ENCODE assay signal across 7 cellular contexts in genomic region chr7:150778738-150779301, GRCh38. TPM values are rescaled to one million over a fixed set of nuclear protein-coding genes. Genes with fewer than 3 reads are reported as not detected.
DNase-seq lines count a peak whose midpoint lies in the region; ATAC-seq and TF ChIP-seq lines count a peak whose summit lies in the region.

No MANE protein-coding gene starts in this region.

- no peaks in the 10 kb centered on the region for H3K79me2 ChIP-seq in SU-DHL-6 (ENCODE audit: insufficient read depth, low read length)

- H3K27ac ChIP-seq in SU-DHL-6 (ENCODE audit: low read depth, low read length) (no peak overlapping the region), heart right ventricle (no peak overlapping the region)

- H3K4me2 ChIP-seq in SU-DHL-6 (ENCODE audit: low read depth, low read length, poor library complexity, severe bottlenecking): no peak overlapping the region

- H3K9ac ChIP-seq in SU-DHL-6 (ENCODE audit: low read length): no peak overlapping the region

- 8 to 10% methylated on average over 12 of the region's 12 CpGs for WGBS in heart right ventricle, 2 donors

- H3K9me2 ChIP-seq in SU-DHL-6 (replicated peaks; ENCODE audit: insufficient read depth, low read length): no peaks in the 10 kb centered on the region

- DNase-seq in NCI-H1092 (lab: John Stamatoyannopoulos, UW): peak; percentile 70
- peak; percentile 46 for DNase-seq in activated naive CD8-positive, alpha-beta T cell treated with anti-CD3 and anti-CD28 coated beads, Interleukin-2, amount 50 U/mL, for 16 hours (ENCODE audit: low read depth, low spot score)
- DNase-seq in heart right ventricle: peak; percentile 85 to 87
- DNase-seq in putamen (ENCODE audit: low spot score): peak; percentile 63
- DNase-seq in epidermal melanocyte (ENCODE audit: insufficient read length, low spot score): no peak

- peaks cover 0 to 31% (median 0%) of the 10 kb centered on the region in 9 donors for H3K4me1 ChIP-seq in heart right ventricle

- no peak overlapping the region for H3K4me3 ChIP-seq in SU-DHL-6 (ENCODE audit: insufficient read depth, low read length, poor library complexity, severe bottlenecking)
- H3K4me3 ChIP-seq in heart right ventricle: no peak overlapping the region

- H3K27me3 ChIP-seq in SU-DHL-6 (ENCODE audit: low read length): 0 out of 2 replicates have a peak, but pooled peaks cover 3% of the 10 kb centered on the region
- no peaks in the 10 kb centered on the region for H3K27me3 ChIP-seq in heart right ventricle

- H4K20me1 ChIP-seq in SU-DHL-6 (ENCODE audit: low read depth, low read length): no peaks in the 10 kb centered on the region

- H3K36me3 ChIP-seq in SU-DHL-6 (ENCODE audit: low read length) (no peaks in the 10 kb centered on the region), heart right ventricle (no peaks in the 10 kb centered on the region)

- peak; percentile 74 to 94 (median 89) for ATAC-seq in heart right ventricle

- intact Hi-C loops in heart right ventricle (cut with DNase I): loop anchor here in 9 of 10 donors (2.0 to 10.0 kb wide), 8 partner anchors 43 to 238 kb away; no protein-coding TSS in a partner anchor

- no peaks in the 10 kb centered on the region for H3F3A ChIP-seq in SU-DHL-6 (ENCODE audit: insufficient read depth)

- peak; percentile 84 for TF ChIP-seq CTCF in GM12874 (IDR thresholded peaks at IDR 0.05; ENCODE audit: insufficient read depth, low read depth, low read length)
- peak; percentile 66 for TF ChIP-seq CTCF in SU-DHL-6 (IDR thresholded peaks at IDR 0.05; ENCODE audit: insufficient read depth, low read length, poor library complexity, severe bottlenecking)
- TF ChIP-seq CTCF in heart right ventricle (IDR thresholded peaks at IDR 0.05): peak; percentile 78 to 95 (median 90)

- no peak overlapping the region for H2AFZ ChIP-seq in SU-DHL-6 (ENCODE audit: low read depth, low read length, severe bottlenecking)

- H3K9me3 ChIP-seq in SU-DHL-6 (ENCODE audit: insufficient read depth, low read length) (no peaks in the 10 kb centered on the region), heart right ventricle (peaks cover 0 to 13% (median 0%) of the 10 kb centered on the region in 11 donors)

RNA-seq across cellular contexts. Expression of gene TMEM176B, which starts 21.3 kb away (rescaled TPM):
- 100 to 1,000 TPM in 2 of 10 donors, 10 to 100 TPM in 8; 19.6 to 149 (median 52.6) TPM for total RNA-seq in heart right ventricle
- polyA plus RNA-seq in heart right ventricle: 10 to 100 TPM; 15.9 to 24.8 TPM

RNA-seq across cellular contexts. Expression of gene TMEM176A, which starts 21.7 kb away (rescaled TPM):
- 10 to 100 TPM; 12.1 to 86.6 (median 22.2) TPM for total RNA-seq in heart right ventricle
- 10 to 100 TPM; 16.8 to 19.2 TPM for polyA plus RNA-seq in heart right ventricle

RNA-seq across cellular contexts. Expression of gene GIMAP5, which starts 41.6 kb away (rescaled TPM):
- total RNA-seq in heart right ventricle: 10 to 100 TPM in 7 of 10 donors, 1 to 10 TPM in 3; 6.5 to 27.2 (median 11.8) TPM
- 10 to 100 TPM; 22.9 to 35.0 TPM for polyA plus RNA-seq in heart right ventricle
